ENCODE assay signal across 24 cellular contexts in genomic region chr12:117148642-117149041, GRCh38. TPM values are rescaled to one million over a fixed set of nuclear protein-coding genes. Genes with fewer than 3 reads are reported as not detected.
A peak's percentile ranks its signal among the peaks of the same experiment; 100 is the strongest.
DNase-seq lines count a peak whose midpoint lies in the region; ATAC-seq, FAIRE-seq and TF ChIP-seq lines count a peak whose summit lies in the region.
"Had no signal": no experiment of that assay in that cellular context is flagged by ENCODE, and none has a peak within 500 bp of the region (broad histone marks: within the 10 kb centered on the region; RNA-seq: fewer than 3 reads in every experiment).

No MANE protein-coding gene starts in this region.

- H3K4me3 ChIP-seq in K562 (no peak overlapping the region), SK-N-SH (ENCODE audit: low read depth in 2 of 2, low read length in 1 of 2) (no peak overlapping the region)
- H3K4me3 ChIP-seq: breast epithelium, GM12878, PC-9, SK-N-MC had no signal

- TF ChIP-seq RAD21 in K562 (CRISPR knock-in tag; conservative IDR thresholded peaks at IDR 0.05 in 1 of 2, IDR thresholded peaks at IDR 0.05 in 1 of 2) (no peak), SK-N-SH (IDR thresholded peaks at IDR 0.05; ENCODE audit: low read length) (no peak)

- no peak overlapping the region for H3K27ac Mint-ChIP-seq in T-helper 2 cell treated with Interferon-gamma antibody and Interleukin-4, amounts not matched to agents 5 μg/mL and 100 μg/mL, for 36 hours
- H3K27ac Mint-ChIP-seq: activated naive CD8-positive, alpha-beta T cell treated with anti-CD3 and anti-CD28 coated beads, Interleukin-2, amount 10 ng/mL, durations not matched to agents 7 days and 5 days; dendritic cell treated with granulocyte-macrophage colony-stimulating factor and Interleukin-4, amounts not matched to agents 40 ng/mL and 50 ng/mL, for 4 days had no signal

- intact Hi-C loops in K562 (cut with micrococcal nuclease): no loop called here

- no peaks in the 10 kb centered on the region for H3K27me3 Mint-ChIP-seq in T-helper 2 cell treated with Interferon-gamma antibody and Interleukin-4, amounts not matched to agents 5 μg/mL and 100 μg/mL, for 36 hours (ENCODE audit: low read depth)
- H3K27me3 Mint-ChIP-seq: activated naive CD8-positive, alpha-beta T cell treated with anti-CD3 and anti-CD28 coated beads, Interleukin-2, amount 10 ng/mL, durations not matched to agents 7 days and 5 days; dendritic cell treated with granulocyte-macrophage colony-stimulating factor and Interleukin-4, amounts not matched to agents 40 ng/mL and 50 ng/mL, for 4 days had no signal

- FAIRE-seq in K562 (lab: Jason Lieb, UNC): peak; percentile 37
- FAIRE-seq: frontal cortex, GM12878, H54, TTC549 had no signal

- peak; percentile 51 for DNase-seq in T-helper 2 cell treated with Interferon-gamma antibody and Interleukin-4, amounts not matched to agents 5 μg/mL and 100 μg/mL, for 36 hours (ENCODE audit: low spot score)
- DNase-seq in T-helper 2 cell: no peak
- peak; percentile 88 for DNase-seq in SK-MEL-5 (ENCODE audit: low read depth, low spot score)
- peak; percentile 25 to 45 (median 38) for DNase-seq in K562 (ENCODE audit: extremely low read depth in 1 of 4, low spot score in 3 of 4)
- DNase-seq in stimulated activated CD8-positive, alpha-beta memory T cell treated with anti-CD3 and anti-CD28 coated beads, Interleukin-4, amount 100 ng/mL, for 48 hours: peak; percentile 62
- no peak for DNase-seq in COLO829 (ENCODE audit: low spot score)
- DNase-seq in SK-N-SH: no peak
- DNase-seq in H4 (ENCODE audit: low spot score): no peak
- DNase-seq: 8988T; activated naive CD8-positive, alpha-beta T cell treated with anti-CD3 and anti-CD28 coated beads, Interleukin-2, amount 10 ng/mL, durations not matched to agents 7 days and 5 days; GF-D8; NCI-H146; NCI-H2171 treated with DMSO at 0.1 percent for 48 hours; NCI-H748 treated with DMSO at 0.1 percent for 48 hours; PC-9; substantia nigra had no signal

- 0 out of 2 replicates have a peak, but pooled peaks cover 4% of the 10 kb centered on the region for H4K20me1 ChIP-seq in K562 (replicated peaks; ENCODE audit: control insufficient read depth, insufficient read depth, low read length)
- no peaks in the 10 kb centered on the region for H4K20me1 ChIP-seq in SK-N-SH (ENCODE audit: insufficient read depth)

- TF ChIP-seq CTCF in K562 (IDR thresholded peaks at IDR 0.05 in 2 of 3, conservative IDR thresholded peaks at IDR 0.05 in 1 of 3; ENCODE audit: insufficient read depth in 2 of 3, low read depth in 1 of 3, low read length in 3 of 3): no peak
- no peak for TF ChIP-seq CTCF in SK-N-SH (IDR thresholded peaks at IDR 0.05)

- peaks cover 4 to 11% of the 10 kb centered on the region in 2 experiments; a peak in 2 of 5 replicates for H3K4me1 ChIP-seq in K562 (replicated peaks in 1 of 2; ENCODE audit: control insufficient read depth in 2 of 2, insufficient read depth in 2 of 2, low read length in 2 of 2)
- no peaks in the 10 kb centered on the region for H3K4me1 ChIP-seq in SK-N-SH (ENCODE audit: control insufficient read depth in 1 of 2, insufficient read depth in 2 of 2, low read depth in 1 of 2, low read length in 1 of 2)
- H3K4me1 ChIP-seq: breast epithelium had no signal

- 57% methylated on average over 6 of the region's 6 CpGs for WGBS in K562 (ENCODE audit: insufficient coverage, low coverage, missing lambda C conversion rate)
- 65% methylated on average over 2 of the region's 6 CpGs for WGBS in SK-N-SH (ENCODE audit: low lambda C conversion rate)

- H3K36me3 Mint-ChIP-seq in T-helper 2 cell treated with Interferon-gamma antibody and Interleukin-4, amounts not matched to agents 5 μg/mL and 100 μg/mL, for 36 hours (ENCODE audit: low read depth): peaks cover 41% of the 10 kb centered on the region

- BruUV-seq in K562 (replicated peaks; lab: Mats Ljungman, UMichigan): no TSS peak

- no peak overlapping the region for H2AFZ ChIP-seq in K562 (ENCODE audit: low read depth, low read length)
- no peak overlapping the region for H2AFZ ChIP-seq in SK-N-SH (ENCODE audit: low read depth)
- H2AFZ ChIP-seq: PC-9 had no signal

- no peak for ATAC-seq in K562
- ATAC-seq: GM12878, left lobe of liver had no signal

- H3K4me3 Mint-ChIP-seq in T-helper 2 cell treated with Interferon-gamma antibody and Interleukin-4, amounts not matched to agents 5 μg/mL and 100 μg/mL, for 36 hours: no peak overlapping the region
- H3K4me3 Mint-ChIP-seq: activated naive CD8-positive, alpha-beta T cell treated with anti-CD3 and anti-CD28 coated beads, Interleukin-2, amount 10 ng/mL, durations not matched to agents 7 days and 5 days; dendritic cell treated with granulocyte-macrophage colony-stimulating factor and Interleukin-4, amounts not matched to agents 40 ng/mL and 50 ng/mL, for 4 days had no signal

- H3K9me3 Mint-ChIP-seq in T-helper 2 cell treated with Interferon-gamma antibody and Interleukin-4, amounts not matched to agents 5 μg/mL and 100 μg/mL, for 36 hours: no peaks in the 10 kb centered on the region
- H3K9me3 Mint-ChIP-seq: activated naive CD8-positive, alpha-beta T cell treated with anti-CD3 and anti-CD28 coated beads, Interleukin-2, amount 10 ng/mL, durations not matched to agents 7 days and 5 days; dendritic cell treated with granulocyte-macrophage colony-stimulating factor and Interleukin-4, amounts not matched to agents 40 ng/mL and 50 ng/mL, for 4 days had no signal

- no peaks in the 10 kb centered on the region for H3F3A ChIP-seq in SK-N-SH (replicated peaks; ENCODE audit: insufficient read depth)

- peaks cover 28% of the 10 kb centered on the region; the same call in 2 of the 3 replicates for H3K36me3 ChIP-seq in K562 (ENCODE audit: control insufficient read depth, insufficient read depth, low read length)
- H3K36me3 ChIP-seq in SK-N-SH (replicated peaks in 1 of 2; ENCODE audit: control insufficient read depth in 1 of 2, insufficient read depth in 2 of 2, low read length in 1 of 2): peaks cover 33 to 51% of the 10 kb centered on the region in 2 experiments
- H3K36me3 ChIP-seq: breast epithelium had no signal

- H3K79me2 ChIP-seq in K562 (ENCODE audit: control insufficient read depth, insufficient read depth, low read length) (no peaks in the 10 kb centered on the region), SK-N-SH (ENCODE audit: insufficient read depth) (no peaks in the 10 kb centered on the region)

- peaks cover 33% of the 10 kb centered on the region for H3K4me1 Mint-ChIP-seq in T-helper 2 cell treated with Interferon-gamma antibody and Interleukin-4, amounts not matched to agents 5 μg/mL and 100 μg/mL, for 36 hours (ENCODE audit: low read depth)

- H3K9me1 ChIP-seq in K562 (ENCODE audit: control insufficient read depth, insufficient read depth, low read length): no peaks in the 10 kb centered on the region

- H3K27me3 ChIP-seq in K562 (ENCODE audit: control insufficient read depth in 2 of 2, insufficient read depth in 2 of 2, low read length in 2 of 2) (no peaks in the 10 kb centered on the region), SK-N-SH (ENCODE audit: insufficient read depth) (no peaks in the 10 kb centered on the region)
- H3K27me3 ChIP-seq: breast epithelium had no signal

- CTCF ChIA-PET in K562 (lab: Yijun Ruan, JAX; ENCODE audit: low intra/inter-chr PET ratio): interaction anchor here (3.2 kb wide), 1 partner anchor 123 kb away, joined by 26 read pairs; no protein-coding TSS in a partner anchor
- CTCF ChIA-PET in SK-N-SH (lab: Yijun Ruan, JAX): no interaction called here

- TF ChIP-seq EP300 in K562 (IDR thresholded peaks at IDR 0.05; ENCODE audit: low read length) (no peak), SK-N-SH (IDR thresholded peaks at IDR 0.05; ENCODE audit: borderline replicate concordance in 1 of 2, low read depth in 1 of 2, low read length in 1 of 2) (no peak)

- H3K9me3 ChIP-seq in K562 (replicated peaks; ENCODE audit: control insufficient read depth, insufficient read depth, low read depth, low read length) (no peaks in the 10 kb centered on the region), SK-N-SH (no peaks in the 10 kb centered on the region)
- H3K9me3 ChIP-seq: breast epithelium had no signal

- TF ChIP-seq POLR2A in K562 (conservative IDR thresholded peaks at IDR 0.05): no peak

- POLR2A ChIA-PET in K562 (lab: Yijun Ruan, JAX): no interaction called here
- POLR2A ChIA-PET in SK-N-SH (lab: Yijun Ruan, JAX): no interaction called here

- H3K9ac ChIP-seq in K562 (ENCODE audit: insufficient read depth in 1 of 2, low read depth in 2 of 2, low read length in 2 of 2) (no peak overlapping the region), SK-N-SH (no peak overlapping the region)

- H3K27ac ChIP-seq in K562 (ENCODE audit: extremely low read depth, low read depth, low read length) (no peak overlapping the region), SK-N-SH (ENCODE audit: low read depth in 2 of 2, low read length in 1 of 2) (no peak overlapping the region)
- H3K27ac ChIP-seq: breast epithelium, PC-9, SK-N-MC had no signal

- H3K4me2 ChIP-seq in K562 (ENCODE audit: insufficient read depth, low read length): no peak overlapping the region
- H3K4me2 ChIP-seq in SK-N-SH: no peak overlapping the region
- H3K4me2 ChIP-seq: PC-9 had no signal

- H3K9me2 ChIP-seq in SK-N-SH: no peaks in the 10 kb centered on the region

- in situ Hi-C loops in SK-MEL-5 (cut with HindIII; ENCODE audit: low pct_unique_long_range_greater_than_20kb, low sequenced_read_pairs) (no loop called here), K562 (cut with MboI) (loop anchor here (25.0 kb wide), 1 partner anchor 1186 kb away; no protein-coding TSS in a partner anchor)

RNA-seq across cellular contexts. Expression of gene FBXO21, which starts 41.6 kb away (rescaled TPM):
- 45.3 and 60.5 TPM in 2 replicates for total RNA-seq in SK-MEL-5 (2014; rRNA removed; shearing (Covaris generic))
- polyA plus RNA-seq in SK-MEL-5 (2015; cell fraction: cytosol; rRNA removed): 28.0 and 41.1 TPM in 2 replicates
- 14.0 and 19.2 TPM in 2 replicates for polyA plus RNA-seq in SK-MEL-5 (2015; cell fraction: nucleus; rRNA removed)
- 15.2 and 18.4 TPM in 2 replicates for total RNA-seq in K562 (2011; cell fraction: chromatin; rRNA removed; ENCODE audit: low replicate concordance)
- total RNA-seq in K562 (2011; cell fraction: nucleolus; rRNA removed): 13.4 and 17.0 TPM in 2 replicates
- 11.4 and 15.2 TPM in 2 replicates for total RNA-seq in K562 (2011; cell fraction: nucleoplasm; rRNA removed)
- total RNA-seq in K562 (2014; rRNA removed) (35.4 and 50.9 TPM in 2 replicates), K562 (2014; rRNA removed; fragmentation: Illumina TruSeq; extraction: Trizol) (9.1 and 10.1 TPM in 2 replicates), K562 (2015; rRNA removed; fragmentation: Illumina TruSeq; extraction: Trizol) (8.3 and 8.6 TPM in 2 replicates), K562 (2021) (13.4 and 13.8 TPM in 2 replicates)
- polyA plus RNA-seq in K562 (2011; rRNA removed) (5.9 and 11.2 TPM in 2 replicates), K562 (2014; fragmentation: Illumina TruSeq; extraction: Trizol) (7.1 and 7.4 TPM in 2 replicates), K562 (2014; fragmentation: Nextera tagmentation; extraction: Ambion mirVana) (1 to 10 TPM; 3.0 to 4.0 TPM), K562 (2014; rRNA removed) (15.2 and 16.3 TPM in 2 replicates), SK-N-SH (2012; rRNA removed) (44.2 and 51.1 TPM in 2 replicates)
- 12.2 and 43.9 TPM in 2 replicates for polyA plus RNA-seq in K562 (2011; cell fraction: cytosol; rRNA removed)
- 6.3 and 22.4 TPM in 2 replicates for polyA plus RNA-seq in K562 (2011; cell fraction: nucleus; rRNA removed)
- polyA plus RNA-seq in K562 (2012): 7.1 and 10.5 TPM in 2 replicates
- polyA minus RNA-seq in K562 (2011; rRNA and poly(A)+ RNA removed): 14.2 and 15.8 TPM in 2 replicates
- polyA minus RNA-seq in K562 (2011; cell fraction: cytosol; rRNA and poly(A)+ RNA removed): 12.2 and 17.8 TPM in 2 replicates
- polyA minus RNA-seq in K562 (2011; cell fraction: nucleus; rRNA and poly(A)+ RNA removed): 2.6 and 12.0 TPM in 2 replicates
- polyA plus RNA-seq in SK-N-SH (2012; cell fraction: cytosol; rRNA removed): 16.7 and 39.1 TPM in 2 replicates
- 31.9 and 44.2 TPM in 2 replicates for polyA plus RNA-seq in SK-N-SH (2012; cell fraction: nucleus; rRNA removed)
- total RNA-seq in H4 (2014; rRNA removed; shearing (Covaris generic)): 33.7 and 38.3 TPM in 2 replicates

RNA-seq across cellular contexts. Expression of gene TESC, which starts 49.4 kb away (rescaled TPM):
- total RNA-seq in SK-MEL-5 (2014; rRNA removed; shearing (Covaris generic)): 48.2 and 49.7 TPM in 2 replicates
- 104 and 124 TPM in 2 replicates for polyA plus RNA-seq in SK-MEL-5 (2015; cell fraction: cytosol; rRNA removed)
- 27.9 and 51.4 TPM in 2 replicates for polyA plus RNA-seq in SK-MEL-5 (2015; cell fraction: nucleus; rRNA removed)
- total RNA-seq in K562 (2011; cell fraction: chromatin; rRNA removed; ENCODE audit: low replicate concordance): 16.2 and 42.2 TPM in 2 replicates
- 30.9 and 35.9 TPM in 2 replicates for total RNA-seq in K562 (2011; cell fraction: nucleolus; rRNA removed)
- total RNA-seq in K562 (2011; cell fraction: nucleoplasm; rRNA removed): 12.6 and 19.2 TPM in 2 replicates
- total RNA-seq in K562 (2014; rRNA removed) (25.2 and 30.4 TPM in 2 replicates), K562 (2014; rRNA removed; fragmentation: Illumina TruSeq; extraction: Trizol) (11.5 and 13.4 TPM in 2 replicates), K562 (2015; rRNA removed; fragmentation: Illumina TruSeq; extraction: Trizol) (11.6 and 12.6 TPM in 2 replicates), K562 (2021) (28.9 and 31.6 TPM in 2 replicates)
- polyA plus RNA-seq in K562 (2011; rRNA removed) (21.7 and 25.3 TPM in 2 replicates), K562 (2014; fragmentation: Illumina TruSeq; extraction: Trizol) (17.8 and 20.7 TPM in 2 replicates), K562 (2014; fragmentation: Nextera tagmentation; extraction: Ambion mirVana) (1 to 10 TPM in 1 of 2 experiments, under 1 TPM in 1; 0.96 to 2.0 TPM), K562 (2014; rRNA removed) (31.8 and 32.9 TPM in 2 replicates), SK-N-SH (2012; rRNA removed) (0.19 and 0.39 TPM in 2 replicates)
- 27.4 and 44.2 TPM in 2 replicates for polyA plus RNA-seq in K562 (2011; cell fraction: cytosol; rRNA removed)
- polyA plus RNA-seq in K562 (2011; cell fraction: nucleus; rRNA removed): 24.7 and 34.1 TPM in 2 replicates
- polyA plus RNA-seq in K562 (2012): 14.6 and 21.7 TPM in 2 replicates
- polyA minus RNA-seq in K562 (2011; rRNA and poly(A)+ RNA removed): 9.3 and 10.6 TPM in 2 replicates
- 7.7 and 8.3 TPM in 2 replicates for polyA minus RNA-seq in K562 (2011; cell fraction: cytosol; rRNA and poly(A)+ RNA removed)
- 18.8 and 20.2 TPM in 2 replicates for polyA minus RNA-seq in K562 (2011; cell fraction: nucleus; rRNA and poly(A)+ RNA removed)
- 0.19 and 0.28 TPM in 2 replicates for polyA plus RNA-seq in SK-N-SH (2012; cell fraction: cytosol; rRNA removed)
- 0.13 and 0.18 TPM in 2 replicates for polyA plus RNA-seq in SK-N-SH (2012; cell fraction: nucleus; rRNA removed)
- 3.9 and 8.0 TPM in 2 replicates for total RNA-seq in H4 (2014; rRNA removed; shearing (Covaris generic))
- total RNA-seq: PC-9 had no signal

Comparison
In these comparisons a context has a peak if more than half of its experiments do, and no peak if none do; other contexts are left out.
1. DNase-seq: peak in T-helper 2 cell treated with Interferon-gamma antibody and Interleukin-4, amounts not matched to agents 5 μg/mL and 100 μg/mL, for 36 hours (single experiment), SK-MEL-5 (single experiment), K562 (4 of 4) and stimulated activated CD8-positive, alpha-beta memory T cell treated with anti-CD3 and anti-CD28 coated beads, Interleukin-4, amount 100 ng/mL, for 48 hours (single experiment); none in T-helper 2 cell (0 of 5), COLO829 (single experiment), SK-N-SH (single experiment) and H4 (single experiment).